Comparison of ENCODE assay signal across 8 cellular contexts in genomic region chr17:72466199-72466598, GRCh38.
DNase-seq lines count a peak whose midpoint lies in the region; ATAC-seq, FAIRE-seq and TF ChIP-seq lines count a peak whose summit lies in the region.

No MANE protein-coding gene starts in this region.

- TF ChIP-seq POLR2A in sigmoid colon (IDR thresholded peaks at IDR 0.05), result no peak

- DNase-seq in MCF 10A (ENCODE audit: unreplicated experiment), result peak; percentile 90
- peak; percentile 74 for DNase-seq in small intestine
- no peak for DNase-seq in NCI-H1694 (lab: John Stamatoyannopoulos, UW)
- no peak for DNase-seq in sigmoid colon
- no peak for DNase-seq in activated CD4-positive, alpha-beta T cell treated with anti-CD3 and anti-CD28 coated beads for 36 hours
- DNase-seq in NCI-H526 treated with DMSO at 0.1 percent for 48 hours (lab: John Stamatoyannopoulos, UW), result no peak

- no peaks in the 10 kb centered on the region for H3K36me3 ChIP-seq in small intestine (ENCODE audit: control insufficient read depth in 2 of 2, insufficient read depth in 2 of 2, low read length in 2 of 2)
- H3K36me3 ChIP-seq in sigmoid colon, result no peaks in the 10 kb centered on the region

- peak overlapping the region; percentile 88 to 97 for H3K27ac ChIP-seq in small intestine (ENCODE audit: low read depth in 1 of 2, low read length in 1 of 2)
- peak overlapping the region in 1 of 4 donors; percentile 17 for H3K27ac ChIP-seq in sigmoid colon

- no peaks in the 10 kb centered on the region for H3K27me3 Mint-ChIP-seq in MCF 10A (ENCODE audit: insufficient read depth, unreplicated experiment)
- peaks cover 2% of the 10 kb centered on the region for H3K27me3 Mint-ChIP-seq in activated CD4-positive, alpha-beta T cell treated with anti-CD3 and anti-CD28 coated beads for 36 hours

- no TSS peak for BruUV-seq in MCF 10A (replicated peaks; lab: Mats Ljungman, UMichigan)

- H3K4me1 ChIP-seq in small intestine (ENCODE audit: control insufficient read depth in 2 of 2, insufficient read depth in 1 of 2, low read depth in 1 of 2, low read length in 1 of 2) (peaks cover 0 to 6% of the 10 kb centered on the region in 2 donors), sigmoid colon (no peaks in the 10 kb centered on the region)

- H3K4me3 ChIP-seq in small intestine (ENCODE audit: low read depth in 1 of 2, low read length in 2 of 2), result no peak overlapping the region
- no peak overlapping the region for H3K4me3 ChIP-seq in sigmoid colon

- H3K4me1 Mint-ChIP-seq in MCF 10A (ENCODE audit: insufficient read depth, unreplicated experiment), result peaks cover 45% of the 10 kb centered on the region
- H3K4me1 Mint-ChIP-seq in activated CD4-positive, alpha-beta T cell treated with anti-CD3 and anti-CD28 coated beads for 36 hours, result no peaks in the 10 kb centered on the region

- peaks cover 10% of the 10 kb centered on the region for H3K36me3 Mint-ChIP-seq in MCF 10A (ENCODE audit: insufficient read depth, unreplicated experiment)
- no peaks in the 10 kb centered on the region for H3K36me3 Mint-ChIP-seq in activated CD4-positive, alpha-beta T cell treated with anti-CD3 and anti-CD28 coated beads for 36 hours (ENCODE audit: low read depth)

- no peak overlapping the region for H3K27ac Mint-ChIP-seq in MCF 10A (ENCODE audit: low read depth, unreplicated experiment)
- H3K27ac Mint-ChIP-seq in activated CD4-positive, alpha-beta T cell treated with anti-CD3 and anti-CD28 coated beads for 36 hours, result no peak overlapping the region

- intact Hi-C loops in MCF 10A (cut with micrococcal nuclease) (loop anchor here (2.0 to 5.0 kb wide), 3 partner anchors 44 to 103 kb away; no protein-coding TSS in a partner anchor), sigmoid colon (cut with DNase I) (no loop called here)
- intact Hi-C loops in activated CD4-positive, alpha-beta T cell treated with anti-CD3 and anti-CD28 coated beads for 36 hours (cut with DNase I, micrococcal nuclease), result no loop called here

- H3K27me3 ChIP-seq in small intestine (ENCODE audit: control insufficient read depth in 2 of 2, insufficient read depth in 2 of 2, low read length in 2 of 2) (no peaks in the 10 kb centered on the region), sigmoid colon (no peaks in the 10 kb centered on the region)

- peak overlapping the region; percentile 63 for H3K4me3 Mint-ChIP-seq in MCF 10A (ENCODE audit: unreplicated experiment)
- no peak overlapping the region for H3K4me3 Mint-ChIP-seq in activated CD4-positive, alpha-beta T cell treated with anti-CD3 and anti-CD28 coated beads for 36 hours

- FAIRE-seq in small intestine (lab: Jason Lieb, UNC), result no peak

- peak; percentile 63 for ATAC-seq in GM19372 (IDR thresholded peaks at IDR 0.05; ENCODE audit: low read depth, unreplicated experiment)
- ATAC-seq in HG03139 (IDR thresholded peaks at IDR 0.05; ENCODE audit: unreplicated experiment), result peak; percentile 54
- ATAC-seq in activated CD4-positive, alpha-beta T cell treated with anti-CD3 and anti-CD28 coated beads for 36 hours, result no peak

- POLR2A ChIA-PET in MCF 10A (lab: Yijun Ruan, JAX), result interaction anchor here (0.5 to 2.0 kb wide), 11 partner anchors 10 to 338 kb away, joined by 3 to 5 read pairs (median 3); no protein-coding TSS in a partner anchor
- POLR2A ChIA-PET in activated CD4-positive, alpha-beta T cell treated with anti-CD3 and anti-CD28 coated beads for 36 hours (lab: Charles Lee), result interaction anchor here (0.6 kb wide), 1 partner anchor 947 kb away, joined by 3 read pairs; no protein-coding TSS in a partner anchor

- no peak for TF ChIP-seq CTCF in MCF 10A (IDR thresholded peaks at IDR 0.05; ENCODE audit: unreplicated experiment)
- no peak for TF ChIP-seq CTCF in sigmoid colon (IDR thresholded peaks at IDR 0.05)

- no peaks in the 10 kb centered on the region for H3K9me3 Mint-ChIP-seq in MCF 10A (ENCODE audit: unreplicated experiment)
- no peaks in the 10 kb centered on the region for H3K9me3 Mint-ChIP-seq in activated CD4-positive, alpha-beta T cell treated with anti-CD3 and anti-CD28 coated beads for 36 hours (ENCODE audit: low read depth)

- CTCF ChIA-PET in MCF 10A (lab: Yijun Ruan, JAX), result interaction anchor here (0.5 to 1.5 kb wide), 4 partner anchors 10 to 37 kb away, joined by 3 read pairs; no protein-coding TSS in a partner anchor
- CTCF ChIA-PET in activated CD4-positive, alpha-beta T cell treated with anti-CD3 and anti-CD28 coated beads for 36 hours (lab: Charles Lee), result no interaction called here

- H3K9me3 ChIP-seq in small intestine (ENCODE audit: control insufficient read depth, low read depth), result no peaks in the 10 kb centered on the region
- H3K9me3 ChIP-seq in sigmoid colon, result no peaks in the 10 kb centered on the region

- TF ChIP-seq EP300 in sigmoid colon (IDR thresholded peaks at IDR 0.05), result no peak

Comparison
In these comparisons a context has a peak if more than half of its experiments do, and no peak if none do; other contexts are left out.
1. DNase-seq: peak in MCF 10A (single experiment) and small intestine (single experiment); none in NCI-H1694 (single experiment), sigmoid colon (single experiment), activated CD4-positive, alpha-beta T cell treated with anti-CD3 and anti-CD28 coated beads for 36 hours (single experiment) and NCI-H526 treated with DMSO at 0.1 percent for 48 hours (single experiment).